Comparison of ENCODE assay signal across 8 cellular contexts in the genomic region with DNA sequence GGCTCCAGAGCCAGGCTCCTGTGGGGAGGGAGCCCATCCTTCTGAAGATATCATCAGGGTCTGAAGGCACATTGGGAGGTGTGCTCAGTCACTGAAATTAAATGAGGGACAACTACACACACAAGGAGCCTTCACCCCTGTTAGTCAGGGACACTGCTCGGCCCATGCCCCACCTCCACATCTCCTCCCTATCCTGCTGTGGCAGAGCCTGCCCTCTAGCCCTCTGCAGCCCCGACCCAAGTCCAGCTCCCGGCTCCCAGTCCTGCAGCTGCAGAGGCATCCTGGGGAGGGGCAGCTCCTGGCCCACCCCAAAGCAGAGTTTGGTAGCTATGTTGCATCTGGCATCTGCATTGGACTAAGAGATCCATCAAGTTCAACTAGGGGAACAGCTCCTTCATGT.
"Had no signal": no experiment of that assay in that cellular context is flagged by ENCODE, and none has a peak within 500 bp of the region (broad histone marks: within the 10 kb centered on the region; RNA-seq: fewer than 3 reads in every experiment).

No MANE protein-coding gene starts in this region.

- H3K4me3 Mint-ChIP-seq: IgD-negative memory B cell had no signal

- H3K4me3 ChIP-seq: K562 had no signal

- H3K4me2 ChIP-seq: KMS-11 had no signal

- H3K36me3 Mint-ChIP-seq: IgD-negative memory B cell had no signal

- ATAC-seq: K562 had no signal

- DNase-seq: IMR-90, KBM-7, KG1 had no signal

- H3K27ac ChIP-seq: HL-60, KMS-11 had no signal

- H3K9ac ChIP-seq: KMS-11 had no signal

- H3K27ac Mint-ChIP-seq: IgD-negative memory B cell had no signal

- FAIRE-seq: HTR-8/SVneo, K562 had no signal
